Comparison of ENCODE assay signal across 8 cellular contexts in genomic region chr1:85061711-85062424, GRCh38. TPM values are rescaled to one million over a fixed set of nuclear protein-coding genes. Genes with fewer than 3 reads are reported as not detected.
DNase-seq lines count a peak whose midpoint lies in the region; TF ChIP-seq lines count a peak whose summit lies in the region.

No MANE protein-coding gene starts in this region.

- H3K4me2 ChIP-seq in hepatocyte: peak overlapping the region; percentile 73

- no peaks in the 10 kb centered on the region for H3K9me2 ChIP-seq in hepatocyte (replicated peaks; ENCODE audit: insufficient read depth)

- TF ChIP-seq CTCF in NB4 (IDR thresholded peaks at IDR 0.05; ENCODE audit: low read depth, low read length) (no peak), astrocyte of the cerebellum (IDR thresholded peaks at IDR 0.05; ENCODE audit: low read depth, low read length, missing control alignments) (no peak), hepatocyte (IDR thresholded peaks at IDR 0.05; ENCODE audit: poor library complexity) (no peak)

- no peaks in the 10 kb centered on the region for H3K79me2 ChIP-seq in hepatocyte

- H4K20me1 ChIP-seq in hepatocyte (ENCODE audit: insufficient read depth, poor library complexity, severe bottlenecking): no peaks in the 10 kb centered on the region

- in situ Hi-C loops in astrocyte of the cerebellum (cut with HindIII; ENCODE audit: low sequenced_read_pairs): no loop called here

- POLR2A ChIA-PET in HEK293T (lab: Yijun Ruan, JAX): interaction anchor here (0.6 to 2.2 kb wide), 3 partner anchors 9 to 197 kb away, joined by 3 to 12 read pairs (median 4); partner anchors contain the start of gene MCOLN3

- no peaks in the 10 kb centered on the region for H3K36me3 ChIP-seq in hepatocyte (replicated peaks; ENCODE audit: insufficient read depth, low read depth)

- no peaks in the 10 kb centered on the region for H3K9me3 ChIP-seq in hepatocyte (ENCODE audit: low read depth)

- no peaks in the 10 kb centered on the region for H3K4me1 ChIP-seq in hepatocyte (ENCODE audit: insufficient read depth)

- TF ChIP-seq POLR2A in NB4 (IDR thresholded peaks at IDR 0.05; ENCODE audit: extremely low read depth, insufficient read length): no peak

- H3K27ac ChIP-seq in hepatocyte: peak overlapping the region; percentile 5

- no peaks in the 10 kb centered on the region for H3K27me3 ChIP-seq in hepatocyte

- WGBS in hepatocyte (ENCODE audit: low lambda C conversion rate, missing lambda C conversion rate): 8% methylated on average over 25 of the region's 25 CpGs

- H3K4me3 ChIP-seq in NB4 (ENCODE audit: low read depth, low read length) (no peak overlapping the region), astrocyte of the cerebellum (ENCODE audit: low read depth, low read length) (peak overlapping the region; percentile 49), hepatocyte (peak overlapping the region; percentile 20)

- peak overlapping the region; percentile 60 for H2AFZ ChIP-seq in hepatocyte

- CTCF ChIA-PET in HEK293T (lab: Yijun Ruan, JAX): interaction anchor here (0.6 to 2.0 kb wide), 5 partner anchors 14 to 226 kb away, joined by 3 to 8 read pairs (median 4); no protein-coding TSS in a partner anchor

- peak; percentile 99 for DNase-seq in GM03348 (ENCODE audit: low spot score)
- DNase-seq in HEK293T (ENCODE audit: extremely low spot score): peak; percentile 99
- DNase-seq in NB4 (ENCODE audit: low read depth): peak; percentile 26
- peak; percentile 49 to 92 (median 75) for DNase-seq in T-helper 1 cell
- peak; percentile 99 for DNase-seq in astrocyte of the cerebellum (ENCODE audit: low read depth)
- peak; percentile 96 for DNase-seq in hepatocyte (ENCODE audit: low spot score)
- peak; percentile 91 for DNase-seq in retina
- DNase-seq in AML-193 (lab: John Stamatoyannopoulos, UW): no peak

TF ChIP-seq in HEK293T, 16 proteins besides CTCF, POLR2A, EP300 and RAD21:
- TF ChIP-seq PKNOX1 (IDR thresholded peaks at IDR 0.05) (peak; percentile 100), NFRKB (IDR thresholded peaks at IDR 0.05) (no peak)

RNA-seq across cellular contexts. Expression of gene MCOLN3, which starts 13.6 kb away (rescaled TPM):
- total RNA-seq in hepatocyte: 12.4 and 16.4 TPM in 2 replicates
- 13.6 and 13.9 TPM in 2 replicates for polyA plus RNA-seq in hepatocyte

Comparison
In these comparisons a context has a peak if more than half of its experiments do, and no peak if none do; other contexts are left out.
1. DNase-seq: peak in GM03348 (single experiment), HEK293T (single experiment), NB4 (single experiment), T-helper 1 cell (5 of 5), astrocyte of the cerebellum (single experiment), hepatocyte (single experiment) and retina (single experiment); none in AML-193 (0 of 2).